Comparison of ENCODE assay signal across 16 cellular contexts in genomic region chr1:214541206-214541605, GRCh38.
"Had no signal": no experiment of that assay in that cellular context is flagged by ENCODE, and none has a peak within 500 bp of the region (broad histone marks: within the 10 kb centered on the region; RNA-seq: fewer than 3 reads in every experiment).

No MANE protein-coding gene starts in this region.

- H3K9me3 ChIP-seq: prostate gland, right lobe of liver, spleen, testis had no signal

- H3K36me3 Mint-ChIP-seq: activated CD4-positive, alpha-beta memory T cell treated with anti-CD3 and anti-CD28 coated beads for 36 hours; natural killer cell treated with Interleukin-12 subunit alpha and Interleukin-12 subunit beta and Interleukin-15 and Interleukin-18, amount 100 ng/mL, for 72 hours had no signal

- H3K4me3 Mint-ChIP-seq: activated CD4-positive, alpha-beta memory T cell treated with anti-CD3 and anti-CD28 coated beads for 36 hours; activated T-cell treated with anti-CD3 and anti-CD28 coated beads, Interleukin-2, amount 50 U/mL, for 4 hours; natural killer cell treated with Interleukin-12 subunit alpha and Interleukin-12 subunit beta and Interleukin-15 and Interleukin-18, amount 100 ng/mL, for 72 hours; stimulated activated naive CD8-positive, alpha-beta T cell treated with anti-CD3 and anti-CD28 coated beads, Interleukin-15, Interleukin-2, amounts not matched to agents 100 ng/mL and 50 ng/mL, for 24 hours had no signal

- H3K27ac ChIP-seq: prostate gland, right lobe of liver, spleen, testis, VCaP had no signal

- H3K27ac Mint-ChIP-seq: activated CD4-positive, alpha-beta memory T cell treated with anti-CD3 and anti-CD28 coated beads for 36 hours; activated naive CD4-positive, alpha-beta T cell treated with anti-CD3 and anti-CD28 coated beads, Interleukin-2, amount 50 U/mL, for 72 hours; natural killer cell treated with Interleukin-12 subunit alpha and Interleukin-12 subunit beta and Interleukin-15 and Interleukin-18, amount 100 ng/mL, for 72 hours; stimulated activated naive CD8-positive, alpha-beta T cell treated with anti-CD3 and anti-CD28 coated beads, Interleukin-15, Interleukin-2, amounts not matched to agents 100 ng/mL and 50 ng/mL, for 24 hours had no signal

- H3K36me3 ChIP-seq: prostate gland, right lobe of liver, spleen had no signal

- H3K27me3 ChIP-seq: right lobe of liver, spleen, testis had no signal

- H3K4me1 ChIP-seq: prostate gland, right lobe of liver had no signal

- H3K9me3 Mint-ChIP-seq: activated CD4-positive, alpha-beta memory T cell treated with anti-CD3 and anti-CD28 coated beads for 36 hours; activated naive CD4-positive, alpha-beta T cell treated with anti-CD3 and anti-CD28 coated beads, Interleukin-2, amount 50 U/mL, for 72 hours; activated T-cell treated with anti-CD3 and anti-CD28 coated beads, Interleukin-2, amount 50 U/mL, for 4 hours; natural killer cell treated with Interleukin-12 subunit alpha and Interleukin-12 subunit beta and Interleukin-15 and Interleukin-18, amount 100 ng/mL, for 72 hours; stimulated activated naive CD8-positive, alpha-beta T cell treated with anti-CD3 and anti-CD28 coated beads, Interleukin-15, Interleukin-2, amounts not matched to agents 100 ng/mL and 50 ng/mL, for 24 hours had no signal

- ATAC-seq: activated naive CD4-positive, alpha-beta T cell treated with anti-CD3 and anti-CD28 coated beads, Interleukin-2, amount 50 U/mL, for 72 hours; activated T-cell treated with anti-CD3 and anti-CD28 coated beads, Interleukin-2, amount 50 U/mL, for 4 hours; right lobe of liver had no signal

- H3K4me3 ChIP-seq: prostate gland, right lobe of liver, spleen, testis had no signal

- DNase-seq: activated CD4-positive, alpha-beta memory T cell treated with anti-CD3 and anti-CD28 coated beads for 36 hours; activated effector memory CD4-positive, alpha-beta T cell treated with anti-CD3 and anti-CD28 coated beads, Interleukin-2, amount 50 U/mL, for 16 hours; activated T-cell treated with anti-CD3 and anti-CD28 coated beads, Interleukin-2, amount 50 U/mL, for 4 hours; hippocampal formation; left ventricle myocardium superior; nucleus accumbens; right lobe of liver; spleen; T-helper 1 cell; T1000; testis had no signal
